20 cellular contexts compared by ENCODE assay signal in genomic region chr4:55431710-55432336, GRCh38.
"Had no signal": no experiment of that assay in that cellular context is flagged by ENCODE, and none has a peak within 500 bp of the region (broad histone marks: within the 10 kb centered on the region; RNA-seq: fewer than 3 reads in every experiment).

No MANE protein-coding gene starts in this region.

- H3K27ac ChIP-seq: body of pancreas, parathyroid adenoma, stomach, thoracic aorta had no signal

- H3K4me1 ChIP-seq: parathyroid adenoma had no signal

- H3K4me3 Mint-ChIP-seq: activated T-helper 1 cell treated with anti-CD3 and anti-CD28 coated beads, Interleukin-12 subunit alpha, Interleukin-12 subunit beta, Interleukin-2, Interleukin-4 antibody, amounts not matched to agents 30 ng/mL and 10 ng/mL and 1 ng/mL, durations not matched to agents 14 hours and 24 hours and 36 hours; central memory CD8-positive, alpha-beta T cell; dendritic cell treated with granulocyte-macrophage colony-stimulating factor and Interleukin-4, amounts not matched to agents 40 ng/mL and 50 ng/mL, for 4 days; neural crest cell; T-helper 2 cell treated with Interferon-gamma antibody and Interleukin-4, amounts not matched to agents 5 μg/mL and 100 μg/mL, for 36 hours had no signal

- H3K27me3 ChIP-seq: body of pancreas, stomach had no signal

- H3K27ac Mint-ChIP-seq: activated T-helper 1 cell treated with anti-CD3 and anti-CD28 coated beads, Interleukin-12 subunit alpha, Interleukin-12 subunit beta, Interleukin-2, Interleukin-4 antibody, amounts not matched to agents 30 ng/mL and 10 ng/mL and 1 ng/mL, durations not matched to agents 14 hours and 24 hours and 36 hours; dendritic cell treated with granulocyte-macrophage colony-stimulating factor and Interleukin-4, amounts not matched to agents 40 ng/mL and 50 ng/mL, for 4 days; T-helper 2 cell treated with Interferon-gamma antibody and Interleukin-4, amounts not matched to agents 5 μg/mL and 100 μg/mL, for 36 hours had no signal

- DNase-seq: activated CD4-positive, alpha-beta T cell treated with anti-CD3 and anti-CD28 coated beads, Interleukin-2, amount 50 U/mL, for 4 hours; activated CD8-positive, alpha-beta memory T cell treated with anti-CD3 and anti-CD28 coated beads, Interleukin-2, amount 50 U/mL, for 4 hours; activated naive CD4-positive, alpha-beta T cell; body of pancreas; erythroblast; glutamatergic neuron; mesendoderm; stimulated activated CD4-positive, alpha-beta T cell treated with anti-CD3 and anti-CD28 coated beads, Interleukin-4, amount 100 ng/mL, for 1 hour; stimulated activated CD8-positive, alpha-beta memory T cell treated with anti-CD3 and anti-CD28 coated beads, Interleukin-4, amount 100 ng/mL, for 48 hours; stomach; SW 1271 had no signal

- H3K79me2 ChIP-seq: parathyroid adenoma had no signal

- H3K4me1 Mint-ChIP-seq: neural crest cell had no signal

- H2AFZ ChIP-seq: parathyroid adenoma had no signal

- H3K9me3 Mint-ChIP-seq: activated T-helper 1 cell treated with anti-CD3 and anti-CD28 coated beads, Interleukin-12 subunit alpha, Interleukin-12 subunit beta, Interleukin-2, Interleukin-4 antibody, amounts not matched to agents 30 ng/mL and 10 ng/mL and 1 ng/mL, durations not matched to agents 14 hours and 24 hours and 36 hours; central memory CD8-positive, alpha-beta T cell; dendritic cell treated with granulocyte-macrophage colony-stimulating factor and Interleukin-4, amounts not matched to agents 40 ng/mL and 50 ng/mL, for 4 days; neural crest cell; T-helper 2 cell treated with Interferon-gamma antibody and Interleukin-4, amounts not matched to agents 5 μg/mL and 100 μg/mL, for 36 hours had no signal

- H3K9ac ChIP-seq: parathyroid adenoma had no signal

- H3K9me3 ChIP-seq: body of pancreas, stomach, thoracic aorta had no signal

- H3K4me3 ChIP-seq: body of pancreas, stomach, thoracic aorta had no signal

- ATAC-seq: activated CD4-positive, CD25-positive, alpha-beta regulatory T cell treated with anti-CD3 and anti-CD28 coated beads, Interleukin-2, amount 50 U/mL, for 24 hours; body of pancreas; left lobe of liver had no signal

- H3K27me3 Mint-ChIP-seq: central memory CD8-positive, alpha-beta T cell; dendritic cell treated with granulocyte-macrophage colony-stimulating factor and Interleukin-4, amounts not matched to agents 40 ng/mL and 50 ng/mL, for 4 days had no signal
